8 cellular contexts compared by ENCODE assay signal in genomic region chr2:190407662-190408537, GRCh38. TPM values are rescaled to one million over a fixed set of nuclear protein-coding genes. Genes with fewer than 3 reads are reported as not detected.
DNase-seq lines count a peak whose midpoint lies in the region; ATAC-seq and TF ChIP-seq lines count a peak whose summit lies in the region.

MFSD6 (plus strand) TSS chr2:190408355; CDS start chr2:190436030, 27,675 bp downstream.

- H3K9me3 ChIP-seq in BLaER1 (no peaks in the 10 kb centered on the region), SJSA1 (replicated peaks) (0 out of 2 replicates have a peak, but pooled peaks cover 4% of the 10 kb centered on the region), heart left ventricle (no peaks in the 10 kb centered on the region), upper lobe of right lung (no peaks in the 10 kb centered on the region)

- H3K9ac ChIP-seq in BLaER1 = peak within 1 kb of the TSS; percentile 80

- WGBS in heart left ventricle, 4 donors = 1 to 11% (median 2%) methylated on average over 18 to 98 of the region's 98 CpGs

- peaks cover 18% of the 10 kb centered on the region for H3K27me3 Mint-ChIP-seq in progenitor cell of endocrine pancreas

- H3K4me1 ChIP-seq in BLaER1 (peaks cover 14% of the 10 kb centered on the region), SJSA1 (replicated peaks) (peaks cover 15% of the 10 kb centered on the region), heart left ventricle (peaks cover 0 to 39% (median 15%) of the 10 kb centered on the region in 12 donors), upper lobe of right lung (peaks cover 27% of the 10 kb centered on the region)

- H3K4me2 ChIP-seq in BLaER1 = peak within 1 kb of the TSS; percentile 91

- TF ChIP-seq POLR2A in heart left ventricle (IDR thresholded peaks at IDR 0.05) = no peak

- peak; percentile 56 for ATAC-seq in HG03442 (IDR thresholded peaks at IDR 0.05; ENCODE audit: unreplicated experiment)
- ATAC-seq in heart left ventricle = peak in 3 of 4 donors; percentile 60 to 86 (median 82)
- peak; percentile 89 for ATAC-seq in upper lobe of right lung

- DNase-seq in GM19240 (ENCODE audit: insufficient read length, low spot score) (peak; percentile 22), SJSA1 (ENCODE audit: low read depth in 1 of 2, low spot score in 2 of 2) (no peak), heart left ventricle (peak; percentile 55 to 78 (median 63)), progenitor cell of endocrine pancreas (ENCODE audit: low spot score, unreplicated experiment) (peak; percentile 60), upper lobe of right lung (peak; percentile 89)
- DNase-seq in activated naive CD4-positive, alpha-beta T cell treated with anti-CD3 and anti-CD28 coated beads, Interleukin-2, amount 50 U/mL, for 16 hours = peak; percentile 60

- no peaks in the 10 kb centered on the region for H3K36me3 Mint-ChIP-seq in progenitor cell of endocrine pancreas (ENCODE audit: insufficient read depth)

- H3K9me3 Mint-ChIP-seq in progenitor cell of endocrine pancreas (ENCODE audit: low read depth) = no peaks in the 10 kb centered on the region

- H3K36me3 ChIP-seq in BLaER1 (no peaks in the 10 kb centered on the region), SJSA1 (no peaks in the 10 kb centered on the region), heart left ventricle (no peaks in the 10 kb centered on the region), upper lobe of right lung (no peaks in the 10 kb centered on the region)

- H3K4me3 ChIP-seq in BLaER1 (peak within 1 kb of the TSS; percentile 86), SJSA1 (peak within 1 kb of the TSS; percentile 56), heart left ventricle (peak within 1 kb of the TSS; percentile 66 to 99 (median 86)), upper lobe of right lung (peak within 1 kb of the TSS; percentile 73)

- peak in 2 of 12 donors; percentile 14 to 17 for TF ChIP-seq CTCF in heart left ventricle (IDR thresholded peaks at IDR 0.05)
- no peak for TF ChIP-seq CTCF in progenitor cell of endocrine pancreas (IDR thresholded peaks at IDR 0.05; ENCODE audit: unreplicated experiment)
- no peak for TF ChIP-seq CTCF in upper lobe of right lung (IDR thresholded peaks at IDR 0.05)

- peaks cover 1% of the 10 kb centered on the region for H3K4me1 Mint-ChIP-seq in progenitor cell of endocrine pancreas (ENCODE audit: low read depth)

- peak within 1 kb of the TSS; percentile 80 for H3K27ac Mint-ChIP-seq in progenitor cell of endocrine pancreas

- peak within 1 kb of the TSS; percentile 77 for H3K4me3 Mint-ChIP-seq in progenitor cell of endocrine pancreas (ENCODE audit: low read depth)

- H4K20me1 ChIP-seq in BLaER1 = no peaks in the 10 kb centered on the region

- H3K27ac ChIP-seq in BLaER1 (peak within 1 kb of the TSS; percentile 73), SJSA1 (no peak within 1 kb of the TSS), heart left ventricle (peak within 1 kb of the TSS; percentile 79 to 94 (median 85)), upper lobe of right lung (peak within 1 kb of the TSS; percentile 90)

- H3K27me3 ChIP-seq in BLaER1 (peaks cover 30% of the 10 kb centered on the region; the same call in 1 of the 2 replicates), SJSA1 (replicated peaks) (peaks cover 18% of the 10 kb centered on the region), heart left ventricle (no peaks in the 10 kb centered on the region), upper lobe of right lung (no peaks in the 10 kb centered on the region)

- intact Hi-C loops in heart left ventricle (cut with DNase I) (loop anchor here in 7 of 10 donors (2.0 to 10.0 kb wide), 9 partner anchors 49 to 179 kb away; no protein-coding TSS in a partner anchor), upper lobe of right lung (cut with DNase I) (no loop called here)

RNA-seq across cellular contexts. Expression of gene MFSD6, which starts in this region (rescaled TPM):
- total RNA-seq in SJSA1 (2014; rRNA removed; shearing (Covaris generic)) = 2.8 and 3.8 TPM in 2 replicates
- 10 to 100 TPM; 13.9 to 75.0 (median 19.3) TPM for total RNA-seq in heart left ventricle
- 10 to 100 TPM; 11.8 to 15.3 TPM for polyA plus RNA-seq in heart left ventricle
- 15.1 and 15.4 TPM in 2 replicates for total RNA-seq in progenitor cell of endocrine pancreas
- total RNA-seq in upper lobe of right lung = 55.8 TPM

Comparison
In these comparisons a context has a peak if more than half of its experiments do, and no peak if none do; other contexts are left out.
1. DNase-seq: peak in GM19240 (single experiment), activated naive CD4-positive, alpha-beta T cell treated with anti-CD3 and anti-CD28 coated beads, Interleukin-2, amount 50 U/mL, for 16 hours (single experiment), heart left ventricle (5 of 5), progenitor cell of endocrine pancreas (single experiment) and upper lobe of right lung (single experiment); none in SJSA1 (0 of 2).
2. Peak in every context shown above with its lines, with median percentiles within 50 percentile points of each other: H3K4me3 ChIP-seq and ATAC-seq.